ENCODE assay signal across 8 cellular contexts in genomic region chr1:207823880-207824566, GRCh38.
DNase-seq lines count a peak whose midpoint lies in the region.

No MANE protein-coding gene starts in this region.

- H2BK15ac ChIP-seq in mesendoderm (replicated peaks; ENCODE audit: low read depth), result no peak overlapping the region

- H2BK120ac ChIP-seq in mesendoderm (ENCODE audit: low read depth, low read length), result no peak overlapping the region

- peak overlapping the region; percentile 77 for H3K4me2 ChIP-seq in GM23248 (ENCODE audit: unreplicated experiment)
- H3K4me2 ChIP-seq in mesendoderm (ENCODE audit: low read length), result no peak overlapping the region

- peak; percentile 99 for DNase-seq in DMS53 (lab: John Stamatoyannopoulos, UW)
- DNase-seq in GM23248, result peak; percentile 97
- peak; percentile 85 for DNase-seq in NCI-H2196 (lab: John Stamatoyannopoulos, UW; ENCODE audit: unreplicated experiment)
- DNase-seq in activated CD8-positive, alpha-beta memory T cell treated with anti-CD3 and anti-CD28 coated beads for 48 hours (ENCODE audit: low read depth in 2 of 3, low spot score in 2 of 3), result peak in 2 of 3 experiments; percentile 19 to 33
- DNase-seq in effector memory CD4-positive, alpha-beta T cell, result peak; percentile 66 to 72 (median 67)
- DNase-seq in mesendoderm, result peak; percentile 95
- peak; percentile 58 to 77 (median 59) for DNase-seq in stimulated activated CD4-positive, alpha-beta T cell treated with anti-CD3 and anti-CD28 coated beads, TNF-alpha, amount 100 ng/mL, for 48 hours (ENCODE audit: low read depth in 3 of 3)
- no peak for DNase-seq in NCI-H774 (lab: John Stamatoyannopoulos, UW)

- H3K79me2 ChIP-seq in GM23248 (ENCODE audit: insufficient read depth), result peaks cover 8% of the 10 kb centered on the region; the same call in 1 of the 2 replicates
- H3K79me2 ChIP-seq in mesendoderm (ENCODE audit: control insufficient read depth, insufficient read depth, low read length), result no peaks in the 10 kb centered on the region

- H3K9me3 ChIP-seq in GM23248 (ENCODE audit: low read depth), result no peaks in the 10 kb centered on the region
- H3K9me3 ChIP-seq in effector memory CD4-positive, alpha-beta T cell (ENCODE audit: control insufficient read depth, low read length), result no peaks in the 10 kb centered on the region

- no peak overlapping the region for H2AK5ac ChIP-seq in mesendoderm (ENCODE audit: low read length)

- H3K27me3 ChIP-seq in GM23248 (replicated peaks; ENCODE audit: insufficient read depth) (no peaks in the 10 kb centered on the region), mesendoderm (ENCODE audit: insufficient read depth, low read length, poor library complexity) (no peaks in the 10 kb centered on the region)
- H3K27me3 ChIP-seq in effector memory CD4-positive, alpha-beta T cell (replicated peaks; ENCODE audit: control insufficient read depth, insufficient read depth, low read length, poor library complexity, severe bottlenecking), result no peaks in the 10 kb centered on the region

- no peaks in the 10 kb centered on the region for H3K36me3 ChIP-seq in GM23248 (ENCODE audit: low read depth)
- peaks cover 6% of the 10 kb centered on the region for H3K36me3 ChIP-seq in effector memory CD4-positive, alpha-beta T cell (ENCODE audit: control insufficient read depth, insufficient read depth, low read length)
- H3K36me3 ChIP-seq in mesendoderm (ENCODE audit: control insufficient read depth, insufficient read depth, low read length), result no peaks in the 10 kb centered on the region

- H3K56ac ChIP-seq in mesendoderm (ENCODE audit: low read length), result peak overlapping the region; percentile 65

- H2AFZ ChIP-seq in GM23248, result peak overlapping the region; percentile 76

- no peak overlapping the region for H2BK5ac ChIP-seq in mesendoderm (ENCODE audit: low read length)

- H3K27ac ChIP-seq in GM23248 (peak overlapping the region; percentile 85), mesendoderm (ENCODE audit: low read depth, low read length) (no peak overlapping the region)
- peak overlapping the region; percentile 89 for H3K27ac ChIP-seq in effector memory CD4-positive, alpha-beta T cell (ENCODE audit: insufficient read depth, low read length, poor library complexity, severe bottlenecking)

- H3K4me1 ChIP-seq in GM23248 (ENCODE audit: insufficient read depth), result peaks cover 9% of the 10 kb centered on the region
- H3K4me1 ChIP-seq in effector memory CD4-positive, alpha-beta T cell (ENCODE audit: control insufficient read depth, insufficient read depth, low read length, poor library complexity, severe bottlenecking), result peaks cover 55% of the 10 kb centered on the region
- H3K4me1 ChIP-seq in mesendoderm (ENCODE audit: control insufficient read depth, low read depth, low read length), result no peaks in the 10 kb centered on the region

- no peaks in the 10 kb centered on the region for H4K20me1 ChIP-seq in GM23248 (ENCODE audit: insufficient read depth)

- H3F3A ChIP-seq in GM23248 (ENCODE audit: insufficient read depth), result peaks cover 15% of the 10 kb centered on the region; the same call in 1 of the 2 replicates

- H3K18ac ChIP-seq in mesendoderm (ENCODE audit: low read length), result no peak overlapping the region

- WGBS in GM23248 (ENCODE audit: low coverage in 1 of 2, low lambda C conversion rate in 2 of 2, missing lambda C conversion rate in 2 of 2), 2 experiments, result 2 to 5% methylated on average over 9 of the region's 9 CpGs
- WGBS in mesendoderm (ENCODE audit: extremely low coverage, insufficient coverage, low lambda C conversion rate), result no CpG with 5 or more reads among the region's 9 CpGs

- peak overlapping the region; percentile 61 for H3K4me3 ChIP-seq in GM23248
- peak overlapping the region; percentile 60 for H3K4me3 ChIP-seq in effector memory CD4-positive, alpha-beta T cell (ENCODE audit: insufficient read depth, low read depth, low read length, poor library complexity, severe bottlenecking)
- no peak overlapping the region for H3K4me3 ChIP-seq in mesendoderm (ENCODE audit: low read length)

- H3K9me2 ChIP-seq in GM23248 (ENCODE audit: insufficient read depth), result no peaks in the 10 kb centered on the region

- H3K4ac ChIP-seq in mesendoderm (ENCODE audit: low read depth, low read length), result no peak overlapping the region

- no peaks in the 10 kb centered on the region for H3K79me1 ChIP-seq in mesendoderm (ENCODE audit: low read length)

- H4K5ac ChIP-seq in mesendoderm (ENCODE audit: low read length), result no peak overlapping the region

- in situ Hi-C loops in GM23248 (cut with MboI), result no loop called here

- H3K23ac ChIP-seq in mesendoderm (ENCODE audit: low read length), result no peak overlapping the region

- no peak overlapping the region for H4K8ac ChIP-seq in mesendoderm (ENCODE audit: low read depth, low read length)

- peak overlapping the region; percentile 81 for H3K9ac ChIP-seq in GM23248
- no peak overlapping the region for H3K9ac ChIP-seq in mesendoderm (ENCODE audit: low read length)
